In the genomic region with DNA sequence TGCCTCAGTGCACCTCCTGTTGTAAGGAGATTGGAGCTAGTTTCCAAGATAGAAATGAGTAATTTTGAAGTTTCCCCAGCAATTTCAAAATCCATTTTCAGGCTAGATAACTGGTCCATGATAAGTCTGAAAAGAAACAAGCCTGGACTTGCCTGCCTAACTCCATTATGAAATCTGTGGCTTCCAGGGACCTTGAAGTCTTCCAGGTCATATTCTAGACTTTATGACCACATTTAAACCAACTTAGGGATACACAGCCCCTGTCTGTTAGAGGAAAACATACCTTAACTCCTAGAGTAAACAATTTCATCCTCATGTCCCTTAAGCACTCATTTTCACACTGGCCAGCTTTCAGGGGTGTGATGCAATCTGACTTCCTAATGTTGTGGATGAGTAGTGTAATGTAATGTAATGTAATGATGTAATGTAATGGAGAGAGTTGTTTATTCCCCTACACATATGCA, we compare ENCODE assay signal across 1 cellular context.
TF ChIP-seq lines count a peak whose summit lies in the region.

No MANE protein-coding gene starts in this region.

TF ChIP-seq in HepG2, 621 proteins besides CTCF, POLR2A, EP300 and RAD21 (continued from another document and continues in another):
- TF ChIP-seq SMAD3 (CRISPR knock-in tag; IDR thresholded peaks at IDR 0.05) = 0 out of 2 replicates have a peak, but pooled peaks have one; percentile 17
- TF ChIP-seq, protein P1, sequence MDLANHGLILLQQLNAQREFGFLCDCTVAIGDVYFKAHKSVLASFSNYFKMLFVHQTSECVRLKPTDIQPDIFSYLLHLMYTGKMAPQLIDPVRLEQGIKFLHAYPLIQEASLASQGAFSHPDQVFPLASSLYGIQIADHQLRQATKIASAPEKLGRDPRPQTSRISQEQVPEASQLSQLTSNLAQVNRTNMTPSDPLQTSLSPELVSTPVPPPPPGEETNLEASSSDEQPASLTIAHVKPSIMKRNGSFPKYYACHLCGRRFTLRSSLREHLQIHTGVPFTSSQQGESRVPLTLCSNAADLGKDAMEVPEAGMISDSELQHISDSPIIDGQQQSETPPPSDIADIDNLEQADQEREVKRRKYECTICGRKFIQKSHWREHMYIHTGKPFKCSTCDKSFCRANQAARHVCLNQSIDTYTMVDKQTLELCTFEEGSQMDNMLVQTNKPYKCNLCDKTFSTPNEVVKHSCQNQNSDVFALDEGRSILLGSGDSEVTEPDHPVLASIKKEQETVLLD (CRISPR knock-in tag; IDR thresholded peaks at IDR 0.05; ENCODE audit: low read depth) = no peak
- no peak for TF ChIP-seq DNMT1 (CRISPR knock-in tag; IDR thresholded peaks at IDR 0.05)
- TF ChIP-seq, protein P2, sequence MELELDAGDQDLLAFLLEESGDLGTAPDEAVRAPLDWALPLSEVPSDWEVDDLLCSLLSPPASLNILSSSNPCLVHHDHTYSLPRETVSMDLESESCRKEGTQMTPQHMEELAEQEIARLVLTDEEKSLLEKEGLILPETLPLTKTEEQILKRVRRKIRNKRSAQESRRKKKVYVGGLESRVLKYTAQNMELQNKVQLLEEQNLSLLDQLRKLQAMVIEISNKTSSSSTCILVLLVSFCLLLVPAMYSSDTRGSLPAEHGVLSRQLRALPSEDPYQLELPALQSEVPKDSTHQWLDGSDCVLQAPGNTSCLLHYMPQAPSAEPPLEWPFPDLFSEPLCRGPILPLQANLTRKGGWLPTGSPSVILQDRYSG (CRISPR knock-in tag; IDR thresholded peaks at IDR 0.05) = no peak
- TF ChIP-seq CBFB (CRISPR knock-in tag; IDR thresholded peaks at IDR 0.05) = no peak
- no peak for TF ChIP-seq ZNF558 (CRISPR knock-in tag; IDR thresholded peaks at IDR 0.05; ENCODE audit: borderline replicate concordance)
- TF ChIP-seq ATF7 (IDR thresholded peaks at IDR 0.05) = peak; percentile 84
- no peak for TF ChIP-seq ATF7 (CRISPR knock-in tag; IDR thresholded peaks at IDR 0.05)
- no peak for TF ChIP-seq ZNF619 (CRISPR knock-in tag; IDR thresholded peaks at IDR 0.05)
- TF ChIP-seq TP53 (CRISPR knock-in tag; conservative IDR thresholded peaks at IDR 0.05) = peak; percentile 98
- no peak for TF ChIP-seq ZNF878 (CRISPR knock-in tag; IDR thresholded peaks at IDR 0.05)
- TF ChIP-seq, protein P3, sequence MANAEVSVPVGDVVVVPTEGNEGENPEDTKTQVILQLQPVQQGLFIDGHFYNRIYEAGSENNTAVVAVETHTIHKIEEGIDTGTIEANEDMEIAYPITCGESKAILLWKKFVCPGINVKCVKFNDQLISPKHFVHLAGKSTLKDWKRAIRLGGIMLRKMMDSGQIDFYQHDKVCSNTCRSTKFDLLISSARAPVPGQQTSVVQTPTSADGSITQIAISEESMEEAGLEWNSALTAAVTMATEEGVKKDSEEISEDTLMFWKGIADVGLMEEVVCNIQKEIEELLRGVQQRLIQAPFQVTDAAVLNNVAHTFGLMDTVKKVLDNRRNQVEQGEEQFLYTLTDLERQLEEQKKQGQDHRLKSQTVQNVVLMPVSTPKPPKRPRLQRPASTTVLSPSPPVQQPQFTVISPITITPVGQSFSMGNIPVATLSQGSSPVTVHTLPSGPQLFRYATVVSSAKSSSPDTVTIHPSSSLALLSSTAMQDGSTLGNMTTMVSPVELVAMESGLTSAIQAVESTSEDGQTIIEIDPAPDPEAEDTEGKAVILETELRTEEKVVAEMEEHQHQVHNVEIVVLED (CRISPR knock-in tag; IDR thresholded peaks at IDR 0.05; ENCODE audit: borderline replicate concordance) = no peak
- no peak for TF ChIP-seq SKI (IDR thresholded peaks at IDR 0.05; ENCODE audit: partially characterized antibody)
- TF ChIP-seq ZSCAN30 (CRISPR knock-in tag; IDR thresholded peaks at IDR 0.05) = no peak
- no peak for TF ChIP-seq ZNF234 (CRISPR knock-in tag; conservative IDR thresholded peaks at IDR 0.05)
- TF ChIP-seq CEBPB (IDR thresholded peaks at IDR 0.05; ENCODE audit: borderline replicate concordance, low read depth, low read length) = peak; percentile 89
- TF ChIP-seq PCBP2 (optimal IDR thresholded peaks at IDR 0.05; ENCODE audit: low read depth, low read length, poor library complexity, severe bottlenecking) = no peak
- no peak for TF ChIP-seq ZNF567 (CRISPR knock-in tag; IDR thresholded peaks at IDR 0.05; ENCODE audit: borderline replicate concordance)
- TF ChIP-seq MAFG (CRISPR knock-in tag; IDR thresholded peaks at IDR 0.05) = no peak
- TF ChIP-seq, protein P4, sequence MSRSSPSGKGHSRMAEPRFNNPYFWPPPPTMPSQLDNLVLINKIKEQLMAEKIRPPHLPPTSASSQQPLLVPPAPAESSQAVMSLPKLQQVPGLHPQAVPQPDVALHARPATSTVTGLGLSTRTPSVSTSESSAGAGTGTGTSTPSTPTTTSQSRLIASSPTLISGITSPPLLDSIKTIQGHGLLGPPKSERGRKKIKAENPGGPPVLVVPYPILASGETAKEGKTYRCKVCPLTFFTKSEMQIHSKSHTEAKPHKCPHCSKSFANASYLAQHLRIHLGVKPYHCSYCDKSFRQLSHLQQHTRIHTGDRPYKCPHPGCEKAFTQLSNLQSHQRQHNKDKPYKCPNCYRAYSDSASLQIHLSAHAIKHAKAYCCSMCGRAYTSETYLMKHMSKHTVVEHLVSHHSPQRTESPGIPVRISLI (CRISPR knock-in tag; IDR thresholded peaks at IDR 0.05; ENCODE audit: borderline replicate concordance) = no peak
- no peak for TF ChIP-seq ZNF33A (CRISPR knock-in tag; IDR thresholded peaks at IDR 0.05; ENCODE audit: borderline replicate concordance)
- TF ChIP-seq, protein P5, sequence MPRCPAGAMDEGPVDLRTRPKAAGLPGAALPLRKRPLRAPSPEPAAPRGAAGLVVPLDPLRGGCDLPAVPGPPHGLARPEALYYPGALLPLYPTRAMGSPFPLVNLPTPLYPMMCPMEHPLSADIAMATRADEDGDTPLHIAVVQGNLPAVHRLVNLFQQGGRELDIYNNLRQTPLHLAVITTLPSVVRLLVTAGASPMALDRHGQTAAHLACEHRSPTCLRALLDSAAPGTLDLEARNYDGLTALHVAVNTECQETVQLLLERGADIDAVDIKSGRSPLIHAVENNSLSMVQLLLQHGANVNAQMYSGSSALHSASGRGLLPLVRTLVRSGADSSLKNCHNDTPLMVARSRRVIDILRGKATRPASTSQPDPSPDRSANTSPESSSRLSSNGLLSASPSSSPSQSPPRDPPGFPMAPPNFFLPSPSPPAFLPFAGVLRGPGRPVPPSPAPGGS (CRISPR knock-in tag; IDR thresholded peaks at IDR 0.05) = no peak
- TF ChIP-seq MIER3 (CRISPR knock-in tag; IDR thresholded peaks at IDR 0.05; ENCODE audit: borderline replicate concordance) = no peak
- TF ChIP-seq, protein P6, sequence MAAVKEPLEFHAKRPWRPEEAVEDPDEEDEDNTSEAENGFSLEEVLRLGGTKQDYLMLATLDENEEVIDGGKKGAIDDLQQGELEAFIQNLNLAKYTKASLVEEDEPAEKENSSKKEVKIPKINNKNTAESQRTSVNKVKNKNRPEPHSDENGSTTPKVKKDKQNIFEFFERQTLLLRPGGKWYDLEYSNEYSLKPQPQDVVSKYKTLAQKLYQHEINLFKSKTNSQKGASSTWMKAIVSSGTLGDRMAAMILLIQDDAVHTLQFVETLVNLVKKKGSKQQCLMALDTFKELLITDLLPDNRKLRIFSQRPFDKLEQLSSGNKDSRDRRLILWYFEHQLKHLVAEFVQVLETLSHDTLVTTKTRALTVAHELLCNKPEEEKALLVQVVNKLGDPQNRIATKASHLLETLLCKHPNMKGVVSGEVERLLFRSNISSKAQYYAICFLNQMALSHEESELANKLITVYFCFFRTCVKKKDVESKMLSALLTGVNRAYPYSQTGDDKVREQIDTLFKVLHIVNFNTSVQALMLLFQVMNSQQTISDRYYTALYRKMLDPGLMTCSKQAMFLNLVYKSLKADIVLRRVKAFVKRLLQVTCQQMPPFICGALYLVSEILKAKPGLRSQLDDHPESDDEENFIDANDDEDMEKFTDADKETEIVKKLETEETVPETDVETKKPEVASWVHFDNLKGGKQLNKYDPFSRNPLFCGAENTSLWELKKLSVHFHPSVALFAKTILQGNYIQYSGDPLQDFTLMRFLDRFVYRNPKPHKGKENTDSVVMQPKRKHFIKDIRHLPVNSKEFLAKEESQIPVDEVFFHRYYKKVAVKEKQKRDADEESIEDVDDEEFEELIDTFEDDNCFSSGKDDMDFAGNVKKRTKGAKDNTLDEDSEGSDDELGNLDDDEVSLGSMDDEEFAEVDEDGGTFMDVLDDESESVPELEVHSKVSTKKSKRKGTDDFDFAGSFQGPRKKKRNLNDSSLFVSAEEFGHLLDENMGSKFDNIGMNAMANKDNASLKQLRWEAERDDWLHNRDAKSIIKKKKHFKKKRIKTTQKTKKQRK (IDR thresholded peaks at IDR 0.05; ENCODE audit: low read length) = no peak
- TF ChIP-seq, protein P7, sequence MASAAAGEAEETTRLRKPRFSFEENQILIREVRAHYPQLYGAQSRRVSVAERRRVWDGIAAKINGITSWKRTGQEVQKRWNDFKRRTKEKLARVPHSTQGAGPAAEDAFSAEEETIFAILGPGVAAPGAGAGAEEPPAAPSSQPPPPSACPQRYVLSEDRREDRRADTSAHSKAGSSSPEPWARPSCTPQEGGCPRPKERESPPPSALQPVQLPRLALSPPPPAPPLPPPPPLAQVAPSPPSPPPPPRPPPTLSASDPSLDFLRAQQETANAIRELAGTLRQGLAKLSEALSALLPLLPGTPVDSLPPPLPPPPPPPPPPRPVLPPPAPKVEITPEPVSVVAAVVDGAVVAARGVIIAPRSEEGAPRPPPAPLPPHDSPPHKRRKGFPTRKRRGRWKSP (CRISPR knock-in tag; IDR thresholded peaks at IDR 0.05) = no peak
- TF ChIP-seq ZNF224 (CRISPR knock-in tag; IDR thresholded peaks at IDR 0.05) = no peak
- TF ChIP-seq THAP11 (CRISPR knock-in tag; IDR thresholded peaks at IDR 0.05) = peak; percentile 33; the same call in 1 of the 2 replicates
- TF ChIP-seq TAF1 (CRISPR knock-in tag; IDR thresholded peaks at IDR 0.05) = no peak
- TF ChIP-seq ZSCAN22 (CRISPR knock-in tag; IDR thresholded peaks at IDR 0.05) = no peak
- TF ChIP-seq ZNF549 (CRISPR knock-in tag; IDR thresholded peaks at IDR 0.05) = no peak
- no peak for TF ChIP-seq RARA (CRISPR knock-in tag; IDR thresholded peaks at IDR 0.05)
- TF ChIP-seq, protein P8, sequence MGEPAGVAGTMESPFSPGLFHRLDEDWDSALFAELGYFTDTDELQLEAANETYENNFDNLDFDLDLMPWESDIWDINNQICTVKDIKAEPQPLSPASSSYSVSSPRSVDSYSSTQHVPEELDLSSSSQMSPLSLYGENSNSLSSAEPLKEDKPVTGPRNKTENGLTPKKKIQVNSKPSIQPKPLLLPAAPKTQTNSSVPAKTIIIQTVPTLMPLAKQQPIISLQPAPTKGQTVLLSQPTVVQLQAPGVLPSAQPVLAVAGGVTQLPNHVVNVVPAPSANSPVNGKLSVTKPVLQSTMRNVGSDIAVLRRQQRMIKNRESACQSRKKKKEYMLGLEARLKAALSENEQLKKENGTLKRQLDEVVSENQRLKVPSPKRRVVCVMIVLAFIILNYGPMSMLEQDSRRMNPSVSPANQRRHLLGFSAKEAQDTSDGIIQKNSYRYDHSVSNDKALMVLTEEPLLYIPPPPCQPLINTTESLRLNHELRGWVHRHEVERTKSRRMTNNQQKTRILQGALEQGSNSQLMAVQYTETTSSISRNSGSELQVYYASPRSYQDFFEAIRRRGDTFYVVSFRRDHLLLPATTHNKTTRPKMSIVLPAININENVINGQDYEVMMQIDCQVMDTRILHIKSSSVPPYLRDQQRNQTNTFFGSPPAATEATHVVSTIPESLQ (CRISPR knock-in tag; conservative IDR thresholded peaks at IDR 0.05) = no peak
- 0 out of 2 replicates have a peak, but pooled peaks have one; percentile 3 for TF ChIP-seq CREB1 (IDR thresholded peaks at IDR 0.05)
- TF ChIP-seq CREB1 (CRISPR knock-in tag; IDR thresholded peaks at IDR 0.05) = no peak
- TF ChIP-seq, protein P9, sequence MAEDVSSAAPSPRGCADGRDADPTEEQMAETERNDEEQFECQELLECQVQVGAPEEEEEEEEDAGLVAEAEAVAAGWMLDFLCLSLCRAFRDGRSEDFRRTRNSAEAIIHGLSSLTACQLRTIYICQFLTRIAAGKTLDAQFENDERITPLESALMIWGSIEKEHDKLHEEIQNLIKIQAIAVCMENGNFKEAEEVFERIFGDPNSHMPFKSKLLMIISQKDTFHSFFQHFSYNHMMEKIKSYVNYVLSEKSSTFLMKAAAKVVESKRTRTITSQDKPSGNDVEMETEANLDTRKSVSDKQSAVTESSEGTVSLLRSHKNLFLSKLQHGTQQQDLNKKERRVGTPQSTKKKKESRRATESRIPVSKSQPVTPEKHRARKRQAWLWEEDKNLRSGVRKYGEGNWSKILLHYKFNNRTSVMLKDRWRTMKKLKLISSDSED (CRISPR knock-in tag; IDR thresholded peaks at IDR 0.05) = no peak
- TF ChIP-seq, protein P10, sequence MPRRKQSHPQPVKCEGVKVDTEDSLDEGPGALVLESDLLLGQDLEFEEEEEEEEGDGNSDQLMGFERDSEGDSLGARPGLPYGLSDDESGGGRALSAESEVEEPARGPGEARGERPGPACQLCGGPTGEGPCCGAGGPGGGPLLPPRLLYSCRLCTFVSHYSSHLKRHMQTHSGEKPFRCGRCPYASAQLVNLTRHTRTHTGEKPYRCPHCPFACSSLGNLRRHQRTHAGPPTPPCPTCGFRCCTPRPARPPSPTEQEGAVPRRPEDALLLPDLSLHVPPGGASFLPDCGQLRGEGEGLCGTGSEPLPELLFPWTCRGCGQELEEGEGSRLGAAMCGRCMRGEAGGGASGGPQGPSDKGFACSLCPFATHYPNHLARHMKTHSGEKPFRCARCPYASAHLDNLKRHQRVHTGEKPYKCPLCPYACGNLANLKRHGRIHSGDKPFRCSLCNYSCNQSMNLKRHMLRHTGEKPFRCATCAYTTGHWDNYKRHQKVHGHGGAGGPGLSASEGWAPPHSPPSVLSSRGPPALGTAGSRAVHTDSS (CRISPR knock-in tag; conservative IDR thresholded peaks at IDR 0.05) = no peak
- TF ChIP-seq, protein P11, sequence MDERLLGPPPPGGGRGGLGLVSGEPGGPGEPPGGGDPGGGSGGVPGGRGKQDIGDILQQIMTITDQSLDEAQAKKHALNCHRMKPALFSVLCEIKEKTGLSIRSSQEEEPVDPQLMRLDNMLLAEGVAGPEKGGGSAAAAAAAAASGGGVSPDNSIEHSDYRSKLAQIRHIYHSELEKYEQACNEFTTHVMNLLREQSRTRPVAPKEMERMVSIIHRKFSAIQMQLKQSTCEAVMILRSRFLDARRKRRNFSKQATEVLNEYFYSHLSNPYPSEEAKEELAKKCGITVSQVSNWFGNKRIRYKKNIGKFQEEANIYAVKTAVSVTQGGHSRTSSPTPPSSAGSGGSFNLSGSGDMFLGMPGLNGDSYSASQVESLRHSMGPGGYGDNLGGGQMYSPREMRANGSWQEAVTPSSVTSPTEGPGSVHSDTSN (CRISPR knock-in tag; IDR thresholded peaks at IDR 0.05) = no peak
- TF ChIP-seq HNRNPLL (IDR thresholded peaks at IDR 0.05; ENCODE audit: low read depth, low read length, poor library complexity, severe bottlenecking) = no peak
- no peak for TF ChIP-seq LCORL (IDR thresholded peaks at IDR 0.05)
- no peak for TF ChIP-seq LCORL (CRISPR knock-in tag; IDR thresholded peaks at IDR 0.05)
- TF ChIP-seq, protein P12, sequence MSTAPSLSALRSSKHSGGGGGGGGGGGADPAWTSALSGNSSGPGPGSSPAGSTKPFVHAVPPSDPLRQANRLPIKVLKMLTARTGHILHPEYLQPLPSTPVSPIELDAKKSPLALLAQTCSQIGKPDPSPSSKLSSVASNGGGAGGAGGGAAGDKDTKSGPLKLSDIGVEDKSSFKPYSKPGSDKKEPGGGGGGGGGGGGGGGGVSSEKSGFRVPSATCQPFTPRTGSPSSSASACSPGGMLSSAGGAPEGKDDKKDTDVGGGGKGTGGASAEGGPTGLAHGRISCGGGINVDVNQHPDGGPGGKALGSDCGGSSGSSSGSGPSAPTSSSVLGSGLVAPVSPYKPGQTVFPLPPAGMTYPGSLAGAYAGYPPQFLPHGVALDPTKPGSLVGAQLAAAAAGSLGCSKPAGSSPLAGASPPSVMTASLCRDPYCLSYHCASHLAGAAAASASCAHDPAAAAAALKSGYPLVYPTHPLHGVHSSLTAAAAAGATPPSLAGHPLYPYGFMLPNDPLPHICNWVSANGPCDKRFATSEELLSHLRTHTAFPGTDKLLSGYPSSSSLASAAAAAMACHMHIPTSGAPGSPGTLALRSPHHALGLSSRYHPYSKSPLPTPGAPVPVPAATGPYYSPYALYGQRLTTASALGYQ (CRISPR knock-in tag; IDR thresholded peaks at IDR 0.05) = no peak
